24 cellular contexts compared by ENCODE assay signal in genomic region chr7:28028471-28028870, GRCh38.
"Had no signal": no experiment of that assay in that cellular context is flagged by ENCODE, and none has a peak within 500 bp of the region (broad histone marks: within the 10 kb centered on the region; RNA-seq: fewer than 3 reads in every experiment).

No MANE protein-coding gene starts in this region.

- H3K27me3 ChIP-seq: MG63, SJCRH30 had no signal

- DNase-seq: activated B cell treated with CpG ODN at 0.5 μM for 24 hours; activated CD4-positive, alpha-beta T cell treated with anti-CD3 and anti-CD28 coated beads for 1 hour; activated CD4-positive, alpha-beta T cell treated with anti-CD3 and anti-CD28 coated beads, Interleukin-2, amount 10 ng/mL, durations not matched to agents 24 days and 14 days; activated CD4-positive, alpha-beta T cell treated with anti-CD3 and anti-CD28 coated beads, Interleukin-2, amount 50 U/mL, for 48 hours; activated CD8-positive, alpha-beta memory T cell treated with anti-CD3 and anti-CD28 coated beads, Interleukin-2, amount 10 ng/mL, durations not matched to agents 7 days and 5 days; activated effector memory CD4-positive, alpha-beta T cell treated with anti-CD3 and anti-CD28 coated beads, Interleukin-2, amount 50 U/mL, for 16 hours; activated naive CD4-positive, alpha-beta T cell treated with Interleukin-2 at 50 U/mL for 16 hours; activated naive CD8-positive, alpha-beta T cell treated with anti-CD3 and anti-CD28 coated beads, Interleukin-2, amount 50 U/mL, for 24 hours; activated T-cell treated with anti-CD3 and anti-CD28 coated beads, Interleukin-2, amount 50 U/mL, for 4 hours; amniotic stem cell; MG63; MV-4-11; NCI-H1105; NCI-H1436; NCI-H1694 treated with DMSO at 0.1 percent for 48 hours; NCI-H2081; NCI-H510A treated with DMSO at 0.1 percent for 48 hours; NCI-H69; NK-92 treated with Interleukin-12 subunit alpha and Interleukin-12 subunit beta, amount 100 ng/mL, for 24 hours; OCI-M1; RPMI8226; SJCRH30; T-helper 17 cell; T-helper 9 cell had no signal

- H3K27ac ChIP-seq: SJCRH30 had no signal

- H3K4me1 ChIP-seq: SJCRH30 had no signal

- H3K36me3 ChIP-seq: MG63, SJCRH30 had no signal

- H3K4me3 ChIP-seq: MG63, SJCRH30 had no signal

- H3K9me3 ChIP-seq: MG63, SJCRH30 had no signal
